ENCODE assay signal across 7 cellular contexts in the genomic region with DNA sequence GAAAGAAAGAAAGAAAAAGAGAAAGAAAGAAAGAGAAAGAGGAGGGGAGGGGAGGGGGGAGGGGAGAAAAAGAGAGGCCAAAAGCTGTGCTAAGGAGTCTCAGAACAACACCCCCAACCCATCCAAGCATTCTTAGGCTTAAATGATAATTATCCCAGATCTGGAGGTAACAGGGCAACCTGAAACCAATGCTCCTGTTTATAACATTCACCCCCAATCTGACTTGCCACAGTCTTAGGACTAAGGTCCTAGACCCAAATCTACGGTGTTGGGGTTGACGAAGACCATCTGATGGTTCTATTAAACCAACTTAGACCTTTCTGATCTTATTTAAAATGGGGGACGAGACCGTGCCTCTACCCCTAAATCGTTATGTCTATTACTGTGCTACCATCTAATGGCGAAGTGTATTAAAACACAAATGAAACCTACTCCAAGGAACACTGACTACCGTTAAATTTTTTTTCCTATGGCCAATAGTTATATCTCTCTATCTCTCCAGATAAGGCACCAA.
DNase-seq lines count a peak whose midpoint lies in the region; FAIRE-seq and TF ChIP-seq lines count a peak whose summit lies in the region.

No MANE protein-coding gene starts in this region.

- TF ChIP-seq CTCF in astrocyte of the spinal cord (IDR thresholded peaks at IDR 0.05; ENCODE audit: low read depth, low read length) (peak; percentile 29), kidney (IDR thresholded peaks at IDR 0.05; ENCODE audit: borderline replicate concordance, extremely low read depth, insufficient read depth) (peak; percentile 49), lower leg skin (IDR thresholded peaks at IDR 0.05) (no peak)

- H3K36me3 ChIP-seq in kidney (ENCODE audit: control insufficient read depth in 1 of 2, insufficient read depth in 2 of 2, low read length in 2 of 2): no peaks in the 10 kb centered on the region

- H3K9ac ChIP-seq in kidney (ENCODE audit: low read length in 2 of 2): peak overlapping the region; percentile 48 to 67

- no peak for TF ChIP-seq POLR2A in lower leg skin (IDR thresholded peaks at IDR 0.05)

- H3K4me3 ChIP-seq in astrocyte of the spinal cord (ENCODE audit: low read depth, low read length) (peak overlapping the region; percentile 21), kidney (ENCODE audit: low read length in 2 of 2) (peak overlapping the region; percentile 79 to 89), lower leg skin (ENCODE audit: low read depth, poor library complexity, severe bottlenecking) (no peak overlapping the region)

- in situ Hi-C loops in astrocyte of the spinal cord (cut with HindIII; ENCODE audit: low sequenced_read_pairs): no loop called here

- no peaks in the 10 kb centered on the region for H3K4me1 ChIP-seq in kidney (ENCODE audit: control insufficient read depth in 1 of 2, insufficient read depth in 1 of 2, low read depth in 1 of 2, low read length in 2 of 2)

- H3K27ac ChIP-seq in kidney (ENCODE audit: low read depth in 2 of 2, low read length in 2 of 2) (no peak overlapping the region), substantia nigra (ENCODE audit: low read depth, low read length, poor library complexity, severe bottlenecking) (peak overlapping the region; percentile 67)

- DNase-seq in GM18507 (ENCODE audit: extremely low spot score, insufficient read length, low read depth): peak; percentile 29
- peak; percentile 84 for DNase-seq in NCI-H2107 treated with DMSO at 0.1 percent for 48 hours (lab: John Stamatoyannopoulos, UW; ENCODE audit: unreplicated experiment)
- peak; percentile 68 for DNase-seq in astrocyte of the spinal cord (ENCODE audit: low read depth, low spot score)
- DNase-seq in kidney: no peak
- peak in 1 of 49 donors; percentile 25 for DNase-seq in substantia nigra (lab: John Stamatoyannopoulos, UW)
- DNase-seq in activated CD8-positive, alpha-beta memory T cell treated with anti-CD3 and anti-CD28 coated beads for 24 hours: no peak
- no peak for DNase-seq in lower leg skin (ENCODE audit: low spot score in 2 of 2)

- H3K9me3 ChIP-seq in kidney (ENCODE audit: control insufficient read depth in 1 of 2, low read length in 2 of 2): no peaks in the 10 kb centered on the region

- intact Hi-C loops in kidney (cut with DNase I): no loop called here
- intact Hi-C loops in lower leg skin (cut with DNase I; ENCODE audit: low total_unique reads): no loop called here

- 11% methylated on average over 7 of the region's 7 CpGs for WGBS in lower leg skin, 2 donors

- FAIRE-seq in GM18507 (lab: Jason Lieb, UNC) (peak; percentile 54), kidney (lab: Jason Lieb, UNC) (peak; percentile 46)

Comparison
In these comparisons a context has a peak if more than half of its experiments do, and no peak if none do; other contexts are left out.
1. DNase-seq: peak in GM18507 (single experiment), NCI-H2107 treated with DMSO at 0.1 percent for 48 hours (single experiment) and astrocyte of the spinal cord (single experiment); none in kidney (single experiment), activated CD8-positive, alpha-beta memory T cell treated with anti-CD3 and anti-CD28 coated beads for 24 hours (single experiment) and lower leg skin (0 of 2).
2. CTCF ChIP-seq: peak in astrocyte of the spinal cord (single experiment) and kidney (single experiment); none in lower leg skin (0 of 3).